In genomic region chr6:109864050-109864449, GRCh38 we compare ENCODE assay signal across 9 cellular contexts.
"Had no signal": no experiment of that assay in that cellular context is flagged by ENCODE, and none has a peak within 500 bp of the region (broad histone marks: within the 10 kb centered on the region; RNA-seq: fewer than 3 reads in every experiment).

No MANE protein-coding gene starts in this region.

- H3K27ac ChIP-seq: HL-60, KMS-11 had no signal

- H3K36me3 Mint-ChIP-seq: IgD-negative memory B cell had no signal

- DNase-seq: IMR-90, Karpas-422, KBM-7, KG1 had no signal

- H3K4me2 ChIP-seq: KMS-11 had no signal

- H3K9ac ChIP-seq: KMS-11 had no signal

- H3K27ac Mint-ChIP-seq: IgD-negative memory B cell had no signal

- FAIRE-seq: HepG2, HTR-8/SVneo had no signal

- ATAC-seq: HepG2 had no signal
